In genomic region chr3:177822826-177823225, GRCh38 we compare ENCODE assay signal across 19 cellular contexts.
DNase-seq lines count a peak whose midpoint lies in the region; ATAC-seq and TF ChIP-seq lines count a peak whose summit lies in the region.
"Had no signal": no experiment of that assay in that cellular context is flagged by ENCODE, and none has a peak within 500 bp of the region (broad histone marks: within the 10 kb centered on the region; RNA-seq: fewer than 3 reads in every experiment).

No MANE protein-coding gene starts in this region.

- H3K4me3 ChIP-seq in IMR-90 (ENCODE audit: insufficient read depth, low read depth, low read length) (no peak overlapping the region), thyroid gland (replicated peaks in 1 of 3) (no peak overlapping the region)
- H3K4me3 ChIP-seq: BLaER1, K562 had no signal

- H3K4ac ChIP-seq in IMR-90 (ENCODE audit: low read depth, low read length), result no peak overlapping the region

- no peak for DNase-seq in IMR-90
- DNase-seq in chondrocyte (ENCODE audit: low spot score), result no peak
- DNase-seq in thyroid gland, result no peak
- no peak for DNase-seq in NCI-H510A treated with DMSO at 0.1 percent for 48 hours (lab: John Stamatoyannopoulos, UW)
- DNase-seq in hippocampal formation (lab: John Stamatoyannopoulos, UW), result no peak
- no peak for DNase-seq in activated CD4-positive, alpha-beta T cell treated with anti-CD3 and anti-CD28 coated beads, Interleukin-2, amount 10 ng/mL, durations not matched to agents 7 days and 5 days
- DNase-seq: CD8-positive, alpha-beta T cell; DMS79; GOT3; NCI-H1092 treated with DMSO at 0.1 percent for 48 hours; NCI-H146; NCI-H2029 treated with DMSO at 0.1 percent for 48 hours; NCI-H2171; NCI-H69; NK-92 treated with Interleukin-12 subunit alpha and Interleukin-12 subunit beta, amount 100 ng/mL, for 24 hours; SHP77 had no signal

- H2AK9ac ChIP-seq in IMR-90 (replicated peaks; ENCODE audit: low read depth, low read length, poor library complexity), result no peak overlapping the region

- H3K27ac ChIP-seq in IMR-90 (ENCODE audit: insufficient read depth, low read length) (no peak overlapping the region), thyroid gland (peak overlapping the region in 2 of 3 donors; percentile 87 to 91)
- H3K27ac ChIP-seq: BLaER1 had no signal

- H3K36me3 Mint-ChIP-seq in chondrocyte (ENCODE audit: low read depth) (peaks cover 2% of the 10 kb centered on the region), nephron (ENCODE audit: low read depth) (no peaks in the 10 kb centered on the region)
- no peaks in the 10 kb centered on the region for H3K36me3 Mint-ChIP-seq in activated CD4-positive, alpha-beta T cell treated with anti-CD3 and anti-CD28 coated beads, Interleukin-2, amount 10 ng/mL, durations not matched to agents 7 days and 5 days (ENCODE audit: low read depth)
- H3K36me3 Mint-ChIP-seq: CD8-positive, alpha-beta T cell had no signal

- WGBS in IMR-90 (ENCODE audit: extremely low coverage in 2 of 2, insufficient read length in 1 of 2), 2 experiments, result no CpG with 5 or more reads among the region's 2 CpGs
- WGBS in thyroid gland, 2 donors, result 94% methylated on average over 2 of the region's 2 CpGs

- H3K18ac ChIP-seq in IMR-90 (ENCODE audit: low read depth, low read length), result peak overlapping the region; percentile 71

- H3K9me3 Mint-ChIP-seq in chondrocyte (ENCODE audit: low read depth) (no peaks in the 10 kb centered on the region), nephron (no peaks in the 10 kb centered on the region)
- H3K9me3 Mint-ChIP-seq in activated CD4-positive, alpha-beta T cell treated with anti-CD3 and anti-CD28 coated beads, Interleukin-2, amount 10 ng/mL, durations not matched to agents 7 days and 5 days, result peaks cover 3% of the 10 kb centered on the region
- H3K9me3 Mint-ChIP-seq: CD8-positive, alpha-beta T cell had no signal

- H3K4me3 Mint-ChIP-seq in chondrocyte (ENCODE audit: unreplicated experiment) (no peak overlapping the region), nephron (peak overlapping the region in 1 of 3 experiments; percentile 17)
- no peak overlapping the region for H3K4me3 Mint-ChIP-seq in activated CD4-positive, alpha-beta T cell treated with anti-CD3 and anti-CD28 coated beads, Interleukin-2, amount 10 ng/mL, durations not matched to agents 7 days and 5 days
- H3K4me3 Mint-ChIP-seq: CD8-positive, alpha-beta T cell had no signal

- peaks cover 60% of the 10 kb centered on the region for H3K4me1 Mint-ChIP-seq in chondrocyte (ENCODE audit: low read depth)
- H3K4me1 Mint-ChIP-seq in nephron, result peaks cover 38% of the 10 kb centered on the region
- peaks cover 6% of the 10 kb centered on the region for H3K4me1 Mint-ChIP-seq in activated CD4-positive, alpha-beta T cell treated with anti-CD3 and anti-CD28 coated beads, Interleukin-2, amount 10 ng/mL, durations not matched to agents 7 days and 5 days

- no TSS peak for BruUV-seq in IMR-90 (replicated peaks; lab: Mats Ljungman, UMichigan)

- dilution Hi-C loops in IMR-90 (cut with HindIII; ENCODE audit: low sequenced_read_pairs, unreplicated experiment), result no loop called here

- TF ChIP-seq POLR2A in IMR-90 (IDR thresholded peaks at IDR 0.05; ENCODE audit: low read depth, low read length) (no peak), thyroid gland (IDR thresholded peaks at IDR 0.05) (no peak)

- POLR2A ChIA-PET in IMR-90 (lab: Charles Lee; ENCODE audit: unreplicated experiment), result interaction anchor here (0.5 kb wide), 1 partner anchor 217 kb away, joined by 5 read pairs; no protein-coding TSS in a partner anchor
- POLR2A ChIA-PET in activated CD4-positive, alpha-beta T cell treated with anti-CD3 and anti-CD28 coated beads, Interleukin-2, amount 10 ng/mL, durations not matched to agents 7 days and 5 days (lab: Charles Lee), result no interaction called here

- H3K36me3 ChIP-seq in IMR-90 (ENCODE audit: control insufficient read depth, insufficient read depth, low read length), result no peaks in the 10 kb centered on the region
- H3K36me3 ChIP-seq in thyroid gland, result no peaks in the 10 kb centered on the region
- H3K36me3 ChIP-seq: BLaER1 had no signal

- peak overlapping the region; percentile 29; the same call in 1 of the 3 replicates for H2BK15ac ChIP-seq in IMR-90 (ENCODE audit: low read depth, low read length)

- CTCF ChIA-PET in IMR-90 (lab: Yijun Ruan, JAX), result no interaction called here
- CTCF ChIA-PET in activated CD4-positive, alpha-beta T cell treated with anti-CD3 and anti-CD28 coated beads, Interleukin-2, amount 10 ng/mL, durations not matched to agents 7 days and 5 days (lab: Charles Lee), result no interaction called here

- no peaks in the 10 kb centered on the region for H4K20me1 ChIP-seq in IMR-90 (ENCODE audit: insufficient read depth, low read length)
- H4K20me1 ChIP-seq: BLaER1 had no signal

- H4K91ac ChIP-seq in IMR-90 (ENCODE audit: insufficient read depth, low read depth, low read length), result peak overlapping the region; percentile 37; the same call in 1 of the 2 replicates

- in situ Hi-C loops in IMR-90 (cut with MboI; ENCODE audit: low sequenced_read_pairs), result no loop called here

- no peak overlapping the region for H2BK5ac ChIP-seq in IMR-90 (ENCODE audit: low read depth, low read length, poor library complexity, severe bottlenecking)

- peak overlapping the region; percentile 32 for H2BK120ac ChIP-seq in IMR-90 (ENCODE audit: low read depth, low read length)

- H3K79me1 ChIP-seq in IMR-90 (ENCODE audit: low read depth in 1 of 2, low read length in 2 of 2), result no peaks in the 10 kb centered on the region

- H3K14ac ChIP-seq in IMR-90 (replicated peaks; ENCODE audit: low read depth, low read length), result no peak overlapping the region

- H3K4me2 ChIP-seq in IMR-90 (ENCODE audit: low read depth, low read length), result no peak overlapping the region
- H3K4me2 ChIP-seq: BLaER1 had no signal

- H3K27me3 Mint-ChIP-seq in chondrocyte (ENCODE audit: low read depth) (no peaks in the 10 kb centered on the region), nephron (ENCODE audit: low read depth) (no peaks in the 10 kb centered on the region)
- H3K27me3 Mint-ChIP-seq in activated CD4-positive, alpha-beta T cell treated with anti-CD3 and anti-CD28 coated beads, Interleukin-2, amount 10 ng/mL, durations not matched to agents 7 days and 5 days, result no peaks in the 10 kb centered on the region

- H2BK20ac ChIP-seq in IMR-90 (ENCODE audit: low read depth, low read length), result peak overlapping the region; percentile 69

- no peak overlapping the region for H2AFZ ChIP-seq in IMR-90 (replicated peaks; ENCODE audit: low read length, poor library complexity)

- ATAC-seq in IMR-90 (ENCODE audit: low read depth), result no peak
- ATAC-seq: CD8-positive, alpha-beta T cell; K562 had no signal

- H3K27me3 ChIP-seq in IMR-90 (ENCODE audit: control insufficient read depth, insufficient read depth, low read length) (no peaks in the 10 kb centered on the region), thyroid gland (no peaks in the 10 kb centered on the region)
- H3K27me3 ChIP-seq: BLaER1 had no signal

- no peak for TF ChIP-seq RAD21 in IMR-90 (IDR thresholded peaks at IDR 0.05; ENCODE audit: low read length)

- H2AK5ac ChIP-seq in IMR-90 (ENCODE audit: low read depth, low read length), result peak overlapping the region; percentile 11; the same call in 1 of the 2 replicates

- H3K9ac ChIP-seq in IMR-90 (ENCODE audit: low read depth, low read length), result no peak overlapping the region
- H3K9ac ChIP-seq: BLaER1 had no signal

- H3K9me3 ChIP-seq in IMR-90 (ENCODE audit: control insufficient read depth, insufficient read depth, low read length), result no peaks in the 10 kb centered on the region
- H3K9me3 ChIP-seq in thyroid gland, result no peaks in the 10 kb centered on the region

- no peak overlapping the region for H3K56ac ChIP-seq in IMR-90 (ENCODE audit: extremely low read depth, insufficient read depth, low read length)

- peaks cover 9% of the 10 kb centered on the region; the same call in 1 of the 2 replicates for H3K9me1 ChIP-seq in IMR-90 (ENCODE audit: insufficient read depth, low read length)

- H3K27ac Mint-ChIP-seq in chondrocyte (ENCODE audit: unreplicated experiment) (peak overlapping the region; percentile 29), nephron (peak overlapping the region in 2 of 3 experiments; percentile 49 to 66)
- H3K27ac Mint-ChIP-seq in activated CD4-positive, alpha-beta T cell treated with anti-CD3 and anti-CD28 coated beads, Interleukin-2, amount 10 ng/mL, durations not matched to agents 7 days and 5 days, result no peak overlapping the region
- H3K27ac Mint-ChIP-seq: CD8-positive, alpha-beta T cell had no signal

- H4K8ac ChIP-seq in IMR-90 (ENCODE audit: low read depth in 2 of 2, low read length in 2 of 2), result peak overlapping the region in 1 of 2 experiments; percentile 46; a peak in 2 of 4 replicates

- no peak for TF ChIP-seq CTCF in IMR-90 (conservative IDR thresholded peaks at IDR 0.05; ENCODE audit: low read depth, low read length)
- no peak for TF ChIP-seq CTCF in chondrocyte (IDR thresholded peaks at IDR 0.05)
- no peak for TF ChIP-seq CTCF in nephron (IDR thresholded peaks at IDR 0.05; ENCODE audit: unreplicated experiment in 3 of 3)
- no peak for TF ChIP-seq CTCF in thyroid gland (IDR thresholded peaks at IDR 0.05)

- no peak overlapping the region for H3K23ac ChIP-seq in IMR-90 (ENCODE audit: low read depth, low read length)

- intact Hi-C loops in IMR-90 (cut with micrococcal nuclease) (loop anchor here (5.0 to 10.0 kb wide), 4 partner anchors 348 to 768 kb away; partner anchors contain the start of gene TBL1XR1), thyroid gland (cut with DNase I) (no loop called here)

- H3K4me1 ChIP-seq in IMR-90 (ENCODE audit: control insufficient read depth, insufficient read depth, low read length) (peaks cover 21% of the 10 kb centered on the region), thyroid gland (peaks cover 26 to 44% of the 10 kb centered on the region in 2 donors)

- H4K5ac ChIP-seq in IMR-90 (ENCODE audit: low read depth, low read length), result peak overlapping the region; percentile 42; the same call in 1 of the 2 replicates

TF ChIP-seq in IMR-90, 13 proteins besides CTCF, POLR2A, EP300 and RAD21:
- 0 out of 2 replicates have a peak, but pooled peaks have one; percentile 24 for TF ChIP-seq MAFK (IDR thresholded peaks at IDR 0.05; ENCODE audit: low read depth, low read length)
- no peak for TF ChIP-seq SMC3 (IDR thresholded peaks at IDR 0.05; ENCODE audit: low read depth, low read length)
